ENCODE assay signal across 8 cellular contexts in the genomic region with DNA sequence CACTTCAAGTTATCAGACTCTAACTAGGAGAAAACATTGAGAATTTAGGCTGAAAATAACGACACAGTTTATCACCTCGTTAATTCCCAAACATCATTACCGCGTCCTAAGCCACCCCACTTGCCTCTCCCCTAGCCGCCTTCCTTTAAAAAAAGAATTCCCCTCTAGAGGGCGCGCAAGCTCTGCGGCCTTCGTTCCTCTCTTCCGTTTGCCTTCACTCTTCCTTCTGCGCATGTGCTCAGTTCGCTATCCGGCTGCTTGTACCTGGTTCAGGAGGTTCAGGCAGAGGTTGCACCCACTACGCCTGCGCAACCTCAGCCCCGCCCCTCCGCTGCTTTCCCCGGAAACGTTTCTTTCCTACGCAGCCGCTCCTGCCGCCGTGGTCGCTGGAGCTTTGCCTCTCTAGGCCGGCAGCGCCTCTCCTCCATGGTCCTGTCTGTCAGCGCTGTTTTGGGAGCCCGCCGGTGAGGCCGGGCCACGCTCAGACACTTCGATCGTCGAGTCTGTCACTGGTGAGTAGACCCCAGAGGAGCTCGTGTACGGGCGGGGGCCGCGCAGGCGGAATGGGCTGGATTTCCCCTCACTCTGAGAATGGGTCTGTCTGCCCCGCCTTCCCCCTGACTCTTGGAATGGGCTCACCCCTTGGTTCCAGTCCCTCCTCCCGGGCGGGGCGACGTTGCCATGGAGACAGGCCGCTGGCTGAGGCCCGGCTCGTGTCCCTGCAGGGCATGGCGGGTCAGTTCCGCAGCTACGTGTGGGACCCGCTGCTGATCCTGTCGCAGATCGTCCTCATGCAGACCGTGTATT. TPM values are rescaled to one million over a fixed set of nuclear protein-coding genes. Genes with fewer than 3 reads are reported as not detected.
DNase-seq lines count a peak whose midpoint lies in the region; ATAC-seq and TF ChIP-seq lines count a peak whose summit lies in the region.

TSS of gene SYS1 (plus strand) at position 353 of the 807 bp plus-strand sequence. CDS start at position 729, 376 bp downstream.

- TF ChIP-seq CTCF in WERI-Rb-1 (IDR thresholded peaks at IDR 0.05; ENCODE audit: low read depth, low read length), result peak; percentile 78
- TF ChIP-seq CTCF in mammary epithelial cell (conservative IDR thresholded peaks at IDR 0.05 in 1 of 2, IDR thresholded peaks at IDR 0.05 in 1 of 2; ENCODE audit: extremely low read depth in 1 of 2, insufficient read depth in 1 of 2, low read depth in 1 of 2, low read length in 2 of 2), result peak; percentile 84 to 85

- H3K36me3 ChIP-seq in WERI-Rb-1 (peaks cover 24% of the 10 kb centered on the region), mammary epithelial cell (ENCODE audit: insufficient read depth, low read length) (no peaks in the 10 kb centered on the region), iPS-20b (ENCODE audit: insufficient read depth, low read depth, low read length) (peaks cover 29% of the 10 kb centered on the region)

- H3K9me3 ChIP-seq in WERI-Rb-1 (ENCODE audit: severe bottlenecking) (no peaks in the 10 kb centered on the region), mammary epithelial cell (replicated peaks; ENCODE audit: insufficient read depth, low read length) (no peaks in the 10 kb centered on the region), iPS-20b (ENCODE audit: insufficient read depth, low read depth, low read length) (no peaks in the 10 kb centered on the region)

- H2AFZ ChIP-seq in mammary epithelial cell (ENCODE audit: low read depth, low read length), result peak within 1 kb of the TSS; percentile 87

- peak within 1 kb of the TSS; percentile 95 for H3K9ac ChIP-seq in mammary epithelial cell (ENCODE audit: insufficient read depth, low read length)
- peak within 1 kb of the TSS; percentile 86; the same call in 1 of the 2 replicates for H3K9ac ChIP-seq in iPS-20b (ENCODE audit: low read depth, low read length)

- intact Hi-C loops in mammary epithelial cell (cut with micrococcal nuclease), result loop anchor here (1.0 to 5.0 kb wide), 5 partner anchors 27 to 408 kb away; partner anchors contain the start of gene PIGT

- CTCF ChIA-PET in mammary epithelial cell (lab: Charles Lee; ENCODE audit: low non-redundant PET), result interaction anchor here (0.6 to 0.9 kb wide), 9 partner anchors 11 to 344 kb away, joined by 3 to 14 read pairs (median 3); partner anchors contain the start of gene PIGT

- peak within 1 kb of the TSS; percentile 91 for H3K27ac ChIP-seq in WERI-Rb-1
- peak within 1 kb of the TSS; percentile 88 for H3K27ac ChIP-seq in mammary epithelial cell (ENCODE audit: insufficient read depth, low read depth, low read length)
- H3K27ac ChIP-seq in iPS-20b (ENCODE audit: low read length), result peak within 1 kb of the TSS; percentile 50
- peak within 1 kb of the TSS; percentile 79 to 99 (median 94) for H3K27ac ChIP-seq in skin epidermis

- H3K4me1 ChIP-seq in mammary epithelial cell (ENCODE audit: insufficient read depth, low read length) (peaks cover 37% of the 10 kb centered on the region), iPS-20b (ENCODE audit: insufficient read depth, low read length) (peaks cover 11% of the 10 kb centered on the region; the same call in 1 of the 2 replicates)

- dilution Hi-C loops in mammary epithelial cell (cut with HindIII; ENCODE audit: low sequenced_read_pairs), result no loop called here

- ATAC-seq in GM18907 (IDR thresholded peaks at IDR 0.05; ENCODE audit: unreplicated experiment), result peak; percentile 79
- peak; percentile 84 for ATAC-seq in HG03159 (IDR thresholded peaks at IDR 0.05; ENCODE audit: unreplicated experiment)

- no peaks in the 10 kb centered on the region for H3K27me3 ChIP-seq in WERI-Rb-1 (ENCODE audit: insufficient read depth, low read depth, severe bottlenecking)
- H3K27me3 ChIP-seq in mammary epithelial cell (ENCODE audit: insufficient read depth, low read length), result no peaks in the 10 kb centered on the region
- H3K27me3 ChIP-seq in iPS-20b (ENCODE audit: insufficient read depth, low read length), result no peaks in the 10 kb centered on the region

- H3K79me2 ChIP-seq in mammary epithelial cell (ENCODE audit: insufficient read depth, low read length), result peaks cover 34% of the 10 kb centered on the region

- in situ Hi-C loops in mammary epithelial cell (cut with MboI; ENCODE audit: low sequenced_read_pairs in 2 of 2), result no loop called here

- H3K4me2 ChIP-seq in mammary epithelial cell (ENCODE audit: insufficient read depth, low read depth, low read length), result peak within 1 kb of the TSS; percentile 78

- H4K20me1 ChIP-seq in mammary epithelial cell (ENCODE audit: insufficient read depth, low read length), result no peaks in the 10 kb centered on the region

- H3K4me3 ChIP-seq in WERI-Rb-1 (ENCODE audit: low read depth, low read length) (peak within 1 kb of the TSS; percentile 79), mammary epithelial cell (replicated peaks in 1 of 3; ENCODE audit: insufficient read depth in 1 of 3, low read depth in 2 of 3, low read length in 3 of 3) (peak within 1 kb of the TSS; percentile 58 to 66 (median 59)), iPS-20b (ENCODE audit: low read length) (peak within 1 kb of the TSS; percentile 92), skin epidermis (peak within 1 kb of the TSS; percentile 49 to 83 (median 62))

- peak; percentile 97 for DNase-seq in AG08396 (ENCODE audit: low spot score)
- peak; percentile 99 for DNase-seq in NCI-H2227 (lab: John Stamatoyannopoulos, UW; ENCODE audit: unreplicated experiment)
- peak; percentile 99 for DNase-seq in WERI-Rb-1
- DNase-seq in mammary epithelial cell, result peak; percentile 98

- no TSS peak for BruUV-seq in mammary epithelial cell (replicated peaks; lab: Mats Ljungman, UMichigan)

- WGBS in mammary epithelial cell (ENCODE audit: low coverage, missing lambda C conversion rate), result 2% methylated on average over 21 of the region's 55 CpGs

RNA-seq across cellular contexts. Expression of gene SYS1, which starts in this region (rescaled TPM):
- total RNA-seq in mammary epithelial cell, result 10 to 100 TPM; 20.9 to 25.0 TPM
- 35.1 TPM for polyA plus RNA-seq in mammary epithelial cell
- 40.9 TPM for polyA minus RNA-seq in mammary epithelial cell

Comparison
In these comparisons a context has a peak if more than half of its experiments do, and no peak if none do; other contexts are left out.
1. Peak in every context shown above with its lines: DNase-seq, ATAC-seq, H3K4me3 ChIP-seq and H3K27ac ChIP-seq.